13 cellular contexts compared by ENCODE assay signal in the genomic region with DNA sequence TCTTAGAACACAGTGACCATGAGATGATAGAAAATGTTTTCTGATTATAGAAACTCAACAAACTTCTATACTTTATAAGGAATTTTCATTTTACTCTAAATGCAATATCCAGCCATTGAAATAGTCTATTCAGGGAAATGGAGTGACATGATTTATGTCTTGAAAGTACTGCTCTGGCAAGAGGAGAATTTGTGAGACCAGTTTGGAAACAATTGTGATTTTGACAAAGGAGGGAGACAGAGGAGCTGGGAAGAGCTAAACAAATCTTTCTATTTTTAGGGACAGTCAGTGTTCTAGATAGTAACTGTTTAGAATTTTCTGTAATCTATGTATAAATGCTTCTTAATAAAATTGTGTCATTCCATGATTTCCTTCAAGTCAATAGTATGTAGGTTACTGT.
A peak's percentile ranks its signal among the peaks of the same experiment; 100 is the strongest.
DNase-seq lines count a peak whose midpoint lies in the region; TF ChIP-seq lines count a peak whose summit lies in the region.
"Had no signal": no experiment of that assay in that cellular context is flagged by ENCODE, and none has a peak within 500 bp of the region (broad histone marks: within the 10 kb centered on the region; RNA-seq: fewer than 3 reads in every experiment).

No MANE protein-coding gene starts in this region.

- H3F3A ChIP-seq in GM23248 (ENCODE audit: insufficient read depth) = peaks cover 34% of the 10 kb centered on the region
- no peaks in the 10 kb centered on the region for H3F3A ChIP-seq in smooth muscle cell (ENCODE audit: low read depth)

- H3K4me1 ChIP-seq in GM23248 (ENCODE audit: insufficient read depth) (peaks cover 39% of the 10 kb centered on the region), smooth muscle cell (ENCODE audit: low read depth) (no peaks in the 10 kb centered on the region)
- H3K4me1 ChIP-seq: HAP-1 had no signal

- H3K9ac ChIP-seq in GM23248 = peak overlapping the region; percentile 35; the same call in 1 of the 2 replicates
- H3K9ac ChIP-seq in smooth muscle cell (ENCODE audit: low read depth) = no peak overlapping the region

- H3K4me3 ChIP-seq in GM23248 = no peak overlapping the region
- H3K4me3 ChIP-seq in fibroblast of the aortic adventitia (ENCODE audit: low read depth, low read length) = no peak overlapping the region
- H3K4me3 ChIP-seq in smooth muscle cell = no peak overlapping the region
- H3K4me3 ChIP-seq: GM12878, HAP-1 had no signal

- POLR2A ChIA-PET in HEK293T (lab: Yijun Ruan, JAX) = no interaction called here

- no peaks in the 10 kb centered on the region for H4K20me1 ChIP-seq in GM23248 (ENCODE audit: insufficient read depth)
- no peaks in the 10 kb centered on the region for H4K20me1 ChIP-seq in smooth muscle cell (ENCODE audit: low read depth)

- no peak overlapping the region for H2AFZ ChIP-seq in GM23248
- H2AFZ ChIP-seq in smooth muscle cell (ENCODE audit: low read depth) = peak overlapping the region; percentile 39

- H3K27ac ChIP-seq in GM23248 (peak overlapping the region; percentile 74), smooth muscle cell (ENCODE audit: low read depth) (peak overlapping the region; percentile 31)

- H3K9me3 ChIP-seq in GM23248 (ENCODE audit: low read depth) (no peaks in the 10 kb centered on the region), smooth muscle cell (replicated peaks; ENCODE audit: low read depth) (no peaks in the 10 kb centered on the region)
- H3K9me3 ChIP-seq: HAP-1 had no signal

- H3K4me2 ChIP-seq in GM23248 (ENCODE audit: unreplicated experiment) (no peak overlapping the region), smooth muscle cell (no peak overlapping the region)

- CTCF ChIA-PET in HEK293T (lab: Yijun Ruan, JAX) = no interaction called here

- H3K27me3 ChIP-seq in GM23248 (replicated peaks; ENCODE audit: insufficient read depth) (no peaks in the 10 kb centered on the region), smooth muscle cell (ENCODE audit: low read depth) (no peaks in the 10 kb centered on the region)

- H3K36me3 ChIP-seq in GM23248 (ENCODE audit: low read depth) (peaks cover 46% of the 10 kb centered on the region), smooth muscle cell (ENCODE audit: low read depth) (no peaks in the 10 kb centered on the region)
- H3K36me3 ChIP-seq: HAP-1 had no signal

- DNase-seq in GM23248 = no peak
- peak; percentile 31 for DNase-seq in NCI-H69 (lab: John Stamatoyannopoulos, UW)
- DNase-seq in fibroblast of the aortic adventitia (ENCODE audit: low read depth) = peak; percentile 56
- DNase-seq in smooth muscle cell (lab: John Stamatoyannopoulos, UW; ENCODE audit: unreplicated experiment) = no peak
- DNase-seq in SKM-1 treated with dmso at 0.1 percent for 144 hours (lab: John Stamatoyannopoulos, UW; ENCODE audit: unreplicated experiment) = no peak
- no peak for DNase-seq in HEK293T (ENCODE audit: extremely low spot score)
- no peak for DNase-seq in nucleus accumbens (lab: John Stamatoyannopoulos, UW)
- DNase-seq: C1 segment of cervical spinal cord; Calu3; CD4-positive, alpha-beta T cell; DMS 273 treated with DMSO at 0.1 percent for 48 hours had no signal

- TF ChIP-seq CTCF in fibroblast of the aortic adventitia (IDR thresholded peaks at IDR 0.05; ENCODE audit: insufficient read depth, low read length) (no peak), smooth muscle cell (IDR thresholded peaks at IDR 0.05; ENCODE audit: borderline replicate concordance, insufficient read depth, poor library complexity, severe bottlenecking) (no peak)

- no peaks in the 10 kb centered on the region; the same call in 1 of the 2 replicates for H3K9me2 ChIP-seq in GM23248 (ENCODE audit: insufficient read depth)

- peaks cover 68% of the 10 kb centered on the region for H3K79me2 ChIP-seq in GM23248 (ENCODE audit: insufficient read depth)
- H3K79me2 ChIP-seq in smooth muscle cell (ENCODE audit: low read depth) = no peaks in the 10 kb centered on the region

- in situ Hi-C loops in GM23248 (cut with MboI) = no loop called here

TF ChIP-seq in HEK293T, 16 proteins besides CTCF, POLR2A, EP300 and RAD21:
- TF ChIP-seq BHLHE40 (IDR thresholded peaks at IDR 0.05; ENCODE audit: borderline replicate concordance) (no peak), HDGF (IDR thresholded peaks at IDR 0.05; ENCODE audit: borderline replicate concordance) (no peak), CTBP1 (IDR thresholded peaks at IDR 0.05; ENCODE audit: borderline replicate concordance) (no peak), L3MBTL2 (conservative IDR thresholded peaks at IDR 0.05) (no peak), TARDBP (IDR thresholded peaks at IDR 0.05) (no peak), PKNOX1 (IDR thresholded peaks at IDR 0.05) (no peak), ELF4 (IDR thresholded peaks at IDR 0.05) (no peak), FOXK2 (IDR thresholded peaks at IDR 0.05) (no peak), ZNF384 (IDR thresholded peaks at IDR 0.05) (no peak), LEF1 (IDR thresholded peaks at IDR 0.05; ENCODE audit: borderline replicate concordance) (no peak), NFRKB (IDR thresholded peaks at IDR 0.05) (no peak)
TF ChIP-seq in HEK293T: peak in this region for 0.

Comparison
In these comparisons a context has a peak if more than half of its experiments do, and no peak if none do; other contexts are left out.
1. DNase-seq: peak in NCI-H69 (single experiment) and fibroblast of the aortic adventitia (single experiment); none in GM23248 (single experiment), smooth muscle cell (single experiment), SKM-1 treated with dmso at 0.1 percent for 144 hours (single experiment), HEK293T (single experiment) and nucleus accumbens (0 of 56).